Comparison of ENCODE assay signal across 35 cellular contexts in genomic region chr3:197583371-197583770, GRCh38. TPM values are rescaled to one million over a fixed set of nuclear protein-coding genes. Genes with fewer than 3 reads are reported as not detected.
A peak's percentile ranks its signal among the peaks of the same experiment; 100 is the strongest.
DNase-seq lines count a peak whose midpoint lies in the region; ATAC-seq, FAIRE-seq and TF ChIP-seq lines count a peak whose summit lies in the region.
"Had no signal": no experiment of that assay in that cellular context is flagged by ENCODE, and none has a peak within 500 bp of the region (broad histone marks: within the 10 kb centered on the region; RNA-seq: fewer than 3 reads in every experiment).

No MANE protein-coding gene starts in this region.

- no peak overlapping the region for H3K18ac ChIP-seq in H1 (ENCODE audit: extremely low read depth, low read length)

- no peak overlapping the region for H2BK5ac ChIP-seq in H1 (ENCODE audit: low read depth, low read length)

- no peaks in the 10 kb centered on the region for H3K23me2 ChIP-seq in H1 (ENCODE audit: low read depth, low read length)

- peak overlapping the region; percentile 14; the same call in 1 of the 2 replicates for H2BK12ac ChIP-seq in H1 (ENCODE audit: low read depth, low read length)

- no peak overlapping the region for H3K4ac ChIP-seq in H1 (replicated peaks; ENCODE audit: insufficient read length, low read depth, low read length)

- no peak overlapping the region for H2AK5ac ChIP-seq in H1 (ENCODE audit: low read depth, low read length)

- TF ChIP-seq EP300 in H1 (IDR thresholded peaks at IDR 0.05; ENCODE audit: borderline replicate concordance in 1 of 2, low read depth in 2 of 2, low read length in 2 of 2), result no peak

- POLR2A ChIA-PET in H1 (lab: Charles Lee; ENCODE audit: partially characterized antibody), result interaction anchor here (1.0 to 1.4 kb wide), 2 partner anchors 14 to 23 kb away, joined by 3 to 4 read pairs; no protein-coding TSS in a partner anchor

- H3K27me3 ChIP-seq in H1 (replicated peaks in 1 of 4; ENCODE audit: control insufficient read depth in 3 of 4, extremely low read depth in 1 of 4, insufficient read depth in 3 of 4, low read length in 3 of 4), result no peaks in the 10 kb centered on the region
- H3K27me3 ChIP-seq in dorsolateral prefrontal cortex, result no peaks in the 10 kb centered on the region
- H3K27me3 ChIP-seq: BE2C; BLaER1; BLaER1 treated with 17β-estradiol and CSF1 and Interleukin-3, amounts not matched to agents 10 nM and 100 nM had no signal

- intact Hi-C loops in dorsolateral prefrontal cortex (cut with DNase I), result no loop called here

- FAIRE-seq in H1 (lab: Jason Lieb, UNC), result no peak
- FAIRE-seq: A204.1, A549, D721Med had no signal

- in situ Hi-C loops in G401 (cut with HindIII; ENCODE audit: low sequenced_read_pairs), result no loop called here

- no peak overlapping the region for H3K56ac ChIP-seq in H1 (replicated peaks; ENCODE audit: insufficient read length, low read depth, low read length)

- H3K23ac ChIP-seq in H1 (ENCODE audit: insufficient read length), result no peak overlapping the region

- no peaks in the 10 kb centered on the region for H4K20me1 ChIP-seq in H1 (replicated peaks in 1 of 2; ENCODE audit: control insufficient read depth in 1 of 2, insufficient read depth in 2 of 2, low read length in 2 of 2)
- H4K20me1 ChIP-seq: BLaER1; BLaER1 treated with 17β-estradiol and CSF1 and Interleukin-3, amounts not matched to agents 10 nM and 100 nM had no signal

- TF ChIP-seq POLR2A in H1 (IDR thresholded peaks at IDR 0.05; ENCODE audit: control extremely low read depth in 1 of 2, low read depth in 2 of 2, low read length in 2 of 2), result no peak

- peaks cover 0 to 14% (median 2%) of the 10 kb centered on the region in 4 experiments; a peak in 3 of 7 replicates for H3K4me1 ChIP-seq in H1 (replicated peaks in 1 of 4; ENCODE audit: control insufficient read depth in 3 of 4, insufficient read depth in 4 of 4, low read length in 3 of 4)
- H3K4me1 ChIP-seq: A549, BE2C, BLaER1 had no signal

- peak overlapping the region; percentile 40; the same call in 1 of the 2 replicates for H2BK15ac ChIP-seq in H1 (ENCODE audit: low read length)

- no peak for ATAC-seq in HG02759 (IDR thresholded peaks at IDR 0.05; ENCODE audit: unreplicated experiment)
- ATAC-seq: A549; CD8-positive, alpha-beta T cell had no signal

- H3K36me3 ChIP-seq in H1 (ENCODE audit: control insufficient read depth in 2 of 4, insufficient read depth in 4 of 4, low read length in 3 of 4), result no peaks in the 10 kb centered on the region
- H3K36me3 ChIP-seq: BE2C; BLaER1; BLaER1 treated with 17β-estradiol and CSF1 and Interleukin-3, amounts not matched to agents 10 nM and 100 nM had no signal

- H3K14ac ChIP-seq in H1 (ENCODE audit: insufficient read length), result no peak overlapping the region

- H4K5ac ChIP-seq in H1 (ENCODE audit: insufficient read length, low read depth, low read length), result no peak overlapping the region

- no peaks in the 10 kb centered on the region for H3K79me1 ChIP-seq in H1 (ENCODE audit: low read depth, low read length)

- H2BK20ac ChIP-seq in H1 (ENCODE audit: low read length), result peak overlapping the region; percentile 21; the same call in 1 of the 2 replicates

- H3K4me2 ChIP-seq in H1 (ENCODE audit: insufficient read depth in 1 of 2, low read depth in 2 of 2, low read length in 2 of 2), result no peak overlapping the region
- H3K4me2 ChIP-seq: A549; BLaER1; BLaER1 treated with 17β-estradiol and CSF1 and Interleukin-3, amounts not matched to agents 10 nM and 100 nM had no signal

- H2AFZ ChIP-seq in H1 (ENCODE audit: low read length), result no peak overlapping the region

- H4K8ac ChIP-seq in H1 (ENCODE audit: extremely low read depth, insufficient read depth, low read length), result no peak overlapping the region

- CTCF ChIA-PET in H1 (lab: Charles Lee; ENCODE audit: partially characterized antibody), result interaction anchor here (0.7 to 3.0 kb wide), 5 partner anchors 8 to 41 kb away, joined by 3 to 22 read pairs (median 5); no protein-coding TSS in a partner anchor

- DNase-seq in G401 (ENCODE audit: low spot score) (peak; percentile 76), cerebellar cortex (ENCODE audit: low spot score) (peak; percentile 68), cerebellum (ENCODE audit: low spot score) (peak; percentile 46), H1 (ENCODE audit: low read depth in 1 of 2, low spot score in 2 of 2) (no peak), dorsolateral prefrontal cortex (no peak), NCI-H187 treated with DMSO at 0.1 percent for 48 hours (lab: John Stamatoyannopoulos, UW) (no peak), NCI-H510A (lab: John Stamatoyannopoulos, UW) (no peak)
- DNase-seq: 8988T; ACHN; AML-193; BE2C; Caco-2; Calu3; CD4-positive, alpha-beta memory T cell; CD4-positive, alpha-beta T cell; CD4-positive, CD25-positive, alpha-beta regulatory T cell; CD8-positive, alpha-beta memory T cell; CD8-positive, alpha-beta T cell; COR-L47; DMS 273 treated with DMSO at 0.1 percent for 48 hours; DMS153; DMS53; DMS79; DMS79 treated with DMSO at 0.1 percent for 48 hours; DND-41; EL had no signal

- H2BK120ac ChIP-seq in H1 (replicated peaks; ENCODE audit: low read depth, low read length), result no peak overlapping the region

- H4K91ac ChIP-seq in H1 (replicated peaks; ENCODE audit: insufficient read length, low read length), result no peak overlapping the region

- TF ChIP-seq CTCF in H1 (IDR thresholded peaks at IDR 0.05; ENCODE audit: control extremely low read depth in 1 of 3, insufficient read depth in 1 of 3, low read depth in 1 of 3, low read length in 3 of 3) (no peak), dorsolateral prefrontal cortex (IDR thresholded peaks at IDR 0.05 in 54 of 56, conservative IDR thresholded peaks at IDR 0.05 in 2 of 56; ENCODE audit: low read depth in 1 of 56, partially characterized antibody in 56 of 56) (no peak)

- no peaks in the 10 kb centered on the region; a peak in 1 of 4 replicates for H3K9me3 ChIP-seq in H1 (ENCODE audit: insufficient read depth in 2 of 2, low read depth in 1 of 2, low read length in 1 of 2)
- H3K9me3 ChIP-seq: A549, BE2C, Caco-2 had no signal

- no peaks in the 10 kb centered on the region for H3K79me2 ChIP-seq in H1 (ENCODE audit: control insufficient read depth in 1 of 2, insufficient read depth in 2 of 2, low read length in 2 of 2)

- H3K9ac ChIP-seq in H1 (replicated peaks in 1 of 4; ENCODE audit: extremely low read depth in 1 of 4, low read depth in 3 of 4, low read length in 3 of 4), result no peak overlapping the region
- H3K9ac ChIP-seq: BLaER1; BLaER1 treated with 17β-estradiol and CSF1 and Interleukin-3, amounts not matched to agents 10 nM and 100 nM had no signal

- TF ChIP-seq RAD21 in H1 (IDR thresholded peaks at IDR 0.05 in 1 of 2, conservative IDR thresholded peaks at IDR 0.05 in 1 of 2; ENCODE audit: low read depth in 2 of 2, low read length in 2 of 2), result no peak

- no peak overlapping the region for H3K4me3 ChIP-seq in H1 (ENCODE audit: extremely low read depth in 1 of 4, insufficient read depth in 2 of 4, low read depth in 3 of 4, low read length in 4 of 4)
- H3K4me3 ChIP-seq in dorsolateral prefrontal cortex, result no peak overlapping the region
- H3K4me3 ChIP-seq: A549; BLaER1; BLaER1 treated with 17β-estradiol and CSF1 and Interleukin-3, amounts not matched to agents 10 nM and 100 nM had no signal

- 92% methylated on average over 7 of the region's 7 CpGs; no CpG with 5 or more reads in 1 of the 2 experiments for WGBS in H1 (ENCODE audit: extremely low coverage in 1 of 2, insufficient coverage in 1 of 2, insufficient read length in 1 of 2, insufficient replicate concordance in 2 of 2, low coverage in 1 of 2, low lambda C conversion rate in 2 of 2, missing lambda C conversion rate in 1 of 2), 2 experiments

- H3K27ac ChIP-seq in H1 (ENCODE audit: low read depth, low read length) (no peak overlapping the region), dorsolateral prefrontal cortex (peak overlapping the region in 1 of 59 donors; percentile 77)
- H3K27ac ChIP-seq: 22Rv1; A549; BLaER1; BLaER1 treated with 17β-estradiol and CSF1 and Interleukin-3, amounts not matched to agents 10 nM and 100 nM; C4-2B had no signal

TF ChIP-seq in H1, 55 proteins besides CTCF, POLR2A, EP300 and RAD21:
- TF ChIP-seq EGR1 (IDR thresholded peaks at IDR 0.05; ENCODE audit: borderline replicate concordance, low read depth, low read length), result no peak

RNA-seq across cellular contexts. Expression of gene BDH1, which starts 27.6 kb away (rescaled TPM):
- total RNA-seq in G401 (2014; rRNA removed; shearing (Covaris generic)), result 0.31 TPM in 1 of 2 replicates, not detected in the other
- 15.3 TPM for total RNA-seq in cerebellum
- total RNA-seq in H1 (2021; fragmentation: NEBNext Ultra II Directional; extraction: Animal tissue kit (Norgen Biotek cat#: 25700)), result 24.0 and 27.2 TPM in 2 replicates
- 27.7 and 28.1 TPM in 2 replicates for polyA plus RNA-seq in H1 (2011; rRNA removed)
- polyA plus RNA-seq in H1 (2011; cell fraction: cytosol; rRNA removed), result 35.9 TPM
- 45.8 TPM for polyA plus RNA-seq in H1 (2011; cell fraction: nucleus; rRNA removed)
- polyA plus RNA-seq in H1 (2012, experiment 1 of 2), result 21.0 to 34.8 TPM (median 31.0 TPM) in 4 replicates
- polyA plus RNA-seq in H1 (2012, experiment 2 of 2), result 18.8 TPM
- 16.2 TPM for polyA plus RNA-seq in H1 (2013, experiment 1 of 2)
- polyA plus RNA-seq in H1 (2013, experiment 2 of 2), result 14.6 TPM
- polyA minus RNA-seq in H1 (2011; rRNA and poly(A)+ RNA removed), result 28.8 and 37.6 TPM in 2 replicates
- polyA minus RNA-seq in H1 (2011; cell fraction: cytosol; rRNA and poly(A)+ RNA removed), result 12.6 TPM
- polyA minus RNA-seq in H1 (2011; cell fraction: nucleus; rRNA and poly(A)+ RNA removed), result 26.3 TPM
- 100 to 1,000 TPM in 35 of 120 experiments, 10 to 100 TPM in 85; 52.3 to 136 (median 86.9) TPM for total RNA-seq in dorsolateral prefrontal cortex
- total RNA-seq: A172 had no signal

Comparison
In these comparisons a context has a peak if more than half of its experiments do, and no peak if none do; other contexts are left out.
1. DNase-seq: peak in G401 (single experiment), cerebellar cortex (single experiment) and cerebellum (single experiment); none in H1 (0 of 2), dorsolateral prefrontal cortex (0 of 10), NCI-H187 treated with DMSO at 0.1 percent for 48 hours (single experiment) and NCI-H510A (single experiment).
2. RNA of gene BDH1, which starts 27.6 kb away (total RNA-seq): 52.3 to 136 TPM in dorsolateral prefrontal cortex, 24.0 to 27.2 TPM in H1 and 15.3 TPM in cerebellum (single experiment); 0.31 TPM in G401; every median in the first group is over 10 times any median in the second.